8 cellular contexts compared by ENCODE assay signal in the genomic region with DNA sequence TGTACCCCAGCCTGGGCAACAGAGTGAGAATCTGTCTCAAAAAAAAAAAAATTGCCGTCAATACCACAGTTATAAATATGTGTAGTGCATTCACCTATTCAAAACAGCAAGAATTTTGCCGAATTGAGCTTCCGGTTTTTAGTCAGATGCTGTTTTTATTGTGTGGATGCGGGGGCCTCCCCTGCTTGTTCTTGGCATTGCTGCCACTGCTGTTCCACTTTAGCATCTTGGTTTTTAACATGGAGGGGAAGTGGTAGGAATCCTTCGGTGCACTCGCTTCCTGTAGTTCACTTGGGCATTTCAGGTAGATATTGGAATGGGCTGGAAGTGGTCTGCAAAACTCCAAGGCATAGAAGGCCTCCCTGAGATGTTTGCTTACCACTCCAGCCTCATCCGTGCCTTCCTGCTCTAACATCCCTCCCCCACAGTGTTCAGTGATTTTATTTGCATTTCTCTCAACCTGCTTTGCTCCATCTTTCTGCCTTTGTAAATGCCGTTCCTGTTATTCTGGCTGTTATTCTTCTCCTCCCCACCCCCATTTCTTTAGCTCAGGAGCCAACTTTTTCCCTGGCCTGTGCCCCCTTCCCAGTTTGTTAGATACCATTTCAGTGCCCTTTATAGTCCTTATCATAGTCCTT. TPM values are rescaled to one million over a fixed set of nuclear protein-coding genes. Genes with fewer than 3 reads are reported as not detected.
DNase-seq lines count a peak whose midpoint lies in the region; ATAC-seq and TF ChIP-seq lines count a peak whose summit lies in the region.

No MANE protein-coding gene starts in this region.

- no peaks in the 10 kb centered on the region for H3K27me3 ChIP-seq in WERI-Rb-1 (ENCODE audit: insufficient read depth, low read depth, severe bottlenecking)

- no peak overlapping the region for H3K4me3 ChIP-seq in WERI-Rb-1 (ENCODE audit: low read depth, low read length)

- peaks cover 9% of the 10 kb centered on the region for H3K4me1 Mint-ChIP-seq in glutamatergic neuron (ENCODE audit: low read depth, unreplicated experiment)

- H3K4me3 Mint-ChIP-seq in glutamatergic neuron (ENCODE audit: unreplicated experiment), result no peak overlapping the region

- intact Hi-C loops in left colon (cut with DNase I, micrococcal nuclease), result no loop called here

- H3K9me3 Mint-ChIP-seq in glutamatergic neuron (ENCODE audit: unreplicated experiment), result peaks cover 2% of the 10 kb centered on the region

- H3K27ac Mint-ChIP-seq in glutamatergic neuron (ENCODE audit: unreplicated experiment), result no peak overlapping the region

- H3K36me3 ChIP-seq in WERI-Rb-1, result no peaks in the 10 kb centered on the region

- DNase-seq in KG1 (lab: John Stamatoyannopoulos, UW) (peak; percentile 13), inferior parietal cortex (ENCODE audit: extremely low spot score) (peak; percentile 18), left colon (no peak), glutamatergic neuron (no peak), H4 (ENCODE audit: low spot score) (no peak), WERI-Rb-1 (no peak)

- H3K27me3 Mint-ChIP-seq in glutamatergic neuron (ENCODE audit: unreplicated experiment), result peaks cover 2% of the 10 kb centered on the region

- no peak for TF ChIP-seq CTCF in glutamatergic neuron (IDR thresholded peaks at IDR 0.05; ENCODE audit: partially characterized antibody, unreplicated experiment)
- no peak for TF ChIP-seq CTCF in WERI-Rb-1 (IDR thresholded peaks at IDR 0.05; ENCODE audit: low read depth, low read length)

- ATAC-seq in GM18498 (IDR thresholded peaks at IDR 0.05; ENCODE audit: unreplicated experiment) (peak; percentile 43), GM21576 (IDR thresholded peaks at IDR 0.05; ENCODE audit: unreplicated experiment) (peak; percentile 30), left colon (no peak)

- H3K27ac ChIP-seq in WERI-Rb-1, result no peak overlapping the region

- H3K9me3 ChIP-seq in WERI-Rb-1 (ENCODE audit: severe bottlenecking), result no peaks in the 10 kb centered on the region

- no peaks in the 10 kb centered on the region for H3K36me3 Mint-ChIP-seq in glutamatergic neuron (ENCODE audit: unreplicated experiment)

RNA-seq across cellular contexts. Expression of a gene that starts 25.5 kb away (rescaled TPM):
- total RNA-seq in left colon (10 to 100 TPM; 14.7 to 15.8 TPM), glutamatergic neuron (ENCODE audit: unreplicated experiment) (24.6 TPM)
- 5.9 and 6.0 TPM in 2 replicates for total RNA-seq in H4 (2014; rRNA removed; shearing (Covaris generic))

Comparison
In these comparisons a context has a peak if more than half of its experiments do, and no peak if none do; other contexts are left out.
1. DNase-seq: peak in KG1 (single experiment) and inferior parietal cortex (single experiment); none in left colon (0 of 2), glutamatergic neuron (single experiment), H4 (single experiment) and WERI-Rb-1 (single experiment).